In genomic region chr5:70049790-70050142, GRCh38 we compare ENCODE assay signal across 8 cellular contexts. TPM values are rescaled to one million over a fixed set of nuclear protein-coding genes. Genes with fewer than 3 reads are reported as not detected.
DNase-seq lines count a peak whose midpoint lies in the region; ATAC-seq, FAIRE-seq and TF ChIP-seq lines count a peak whose summit lies in the region.
"Not testable (repeated sequence)": the region's sequence is repeated elsewhere in the genome, so short reads cannot be mapped to it uniquely, and the experiment has no call there.

No MANE protein-coding gene starts in this region.

- DNase-seq in bronchial epithelial cell (ENCODE audit: low read depth); right lobe of liver: not testable (repeated sequence)

- H3K4me1 ChIP-seq in right lobe of liver = not testable (repeated sequence)

- peak; percentile 55 for FAIRE-seq in bronchial epithelial cell (lab: Jason Lieb, UNC)

- not testable (repeated sequence) for H3K4me3 Mint-ChIP-seq in stimulated activated memory B cell treated with anti-CD40 and anti-IgM and Interleukin-4, amounts not matched to agents 10 μg/mL and 1 μg/mL and 100 μg/mL, for 72 hours

- not testable (repeated sequence) for H3K27ac Mint-ChIP-seq in stimulated activated memory B cell treated with anti-CD40 and anti-IgM and Interleukin-4, amounts not matched to agents 10 μg/mL and 1 μg/mL and 100 μg/mL, for 72 hours

- H3K36me3 ChIP-seq in bronchial epithelial cell (ENCODE audit: control insufficient read depth, insufficient read depth, low read length); right lobe of liver: not testable (repeated sequence)

- WGBS in right lobe of liver (ENCODE audit: insufficient coverage, low coverage, low lambda C conversion rate, missing lambda C conversion rate) = no CpG with 5 or more reads among the region's 16 CpGs

- H3K4me1 Mint-ChIP-seq in stimulated activated memory B cell treated with anti-CD40 and anti-IgM and Interleukin-4, amounts not matched to agents 10 μg/mL and 1 μg/mL and 100 μg/mL, for 72 hours = not testable (repeated sequence)

- H3K9me3 Mint-ChIP-seq in stimulated activated memory B cell treated with anti-CD40 and anti-IgM and Interleukin-4, amounts not matched to agents 10 μg/mL and 1 μg/mL and 100 μg/mL, for 72 hours = not testable (repeated sequence)

- H3K27me3 ChIP-seq in bronchial epithelial cell (ENCODE audit: control insufficient read depth, insufficient read depth, low read length); right lobe of liver: not testable (repeated sequence)

- not testable (repeated sequence) for TF ChIP-seq CTCF in bronchial epithelial cell (IDR thresholded peaks at IDR 0.05; ENCODE audit: insufficient read depth, low read length, severe bottlenecking); right lobe of liver (IDR thresholded peaks at IDR 0.05)

- not testable (repeated sequence) for H3K36me3 Mint-ChIP-seq in stimulated activated memory B cell treated with anti-CD40 and anti-IgM and Interleukin-4, amounts not matched to agents 10 μg/mL and 1 μg/mL and 100 μg/mL, for 72 hours

- H3K27me3 Mint-ChIP-seq in stimulated activated memory B cell treated with anti-CD40 and anti-IgM and Interleukin-4, amounts not matched to agents 10 μg/mL and 1 μg/mL and 100 μg/mL, for 72 hours = not testable (repeated sequence)

- not testable (repeated sequence) for H3K27ac ChIP-seq in right lobe of liver

- H3K4me3 ChIP-seq in bronchial epithelial cell (ENCODE audit: low read depth, low read length); right lobe of liver: not testable (repeated sequence)

- not testable (repeated sequence) for TF ChIP-seq POLR2A in right lobe of liver (IDR thresholded peaks at IDR 0.05)

- not testable (repeated sequence) for H3K9me3 ChIP-seq in right lobe of liver

- intact Hi-C loops in right lobe of liver (cut with DNase I) = not testable (repeated sequence)

- peak; percentile 55 for ATAC-seq in GM18502 (IDR thresholded peaks at IDR 0.05; ENCODE audit: poor library complexity, unreplicated experiment)
- peak; percentile 16 for ATAC-seq in GM19397 (IDR thresholded peaks at IDR 0.05; ENCODE audit: unreplicated experiment)
- peak; percentile 5 for ATAC-seq in HG02623 (IDR thresholded peaks at IDR 0.05; ENCODE audit: unreplicated experiment)
- peak; percentile 38 for ATAC-seq in HG03159 (IDR thresholded peaks at IDR 0.05; ENCODE audit: unreplicated experiment)
- ATAC-seq in SK-N-SH treated with all-trans-retinoic acid at 6 μM for 48 hours = peak; percentile 69
- ATAC-seq in right lobe of liver = peak; percentile 39 to 53 (median 48)
- peak; percentile 59 for ATAC-seq in stimulated activated memory B cell treated with anti-CD40 and anti-IgM and Interleukin-4, amounts not matched to agents 10 μg/mL and 1 μg/mL and 100 μg/mL, for 72 hours

RNA-seq across cellular contexts. Expression of gene SMN2, which starts 0.3 kb away (rescaled TPM):
- 23.7 and 25.5 TPM in 2 replicates for total RNA-seq in bronchial epithelial cell
- total RNA-seq in right lobe of liver = 10 to 100 TPM; 10.9 to 25.2 (median 15.1) TPM

RNA-seq across cellular contexts. Expression of gene SERF1B, which starts 24.7 kb away (rescaled TPM):
- 12.6 and 16.9 TPM in 2 replicates for total RNA-seq in bronchial epithelial cell
- 10 to 100 TPM in 2 of 6 experiments, 1 to 10 TPM in 4; 2.8 to 11.6 (median 5.8) TPM for total RNA-seq in right lobe of liver

Comparison
In these comparisons a context has a peak if more than half of its experiments do, and no peak if none do; other contexts are left out.
1. ATAC-seq: peak in every context shown above with its lines; median percentile 69 in SK-N-SH treated with all-trans-retinoic acid at 6 μM for 48 hours; 59 in stimulated activated memory B cell treated with anti-CD40 and anti-IgM and Interleukin-4, amounts not matched to agents 10 μg/mL and 1 μg/mL and 100 μg/mL, for 72 hours; 55 in GM18502; 48 in right lobe of liver; 38 in HG03159; 16 in GM19397; 5 in HG02623.